Comparison of ENCODE assay signal across 12 cellular contexts in genomic region chr2:239368321-239368720, GRCh38.
"Had no signal": no experiment of that assay in that cellular context is flagged by ENCODE, and none has a peak within 500 bp of the region (broad histone marks: within the 10 kb centered on the region; RNA-seq: fewer than 3 reads in every experiment).

No MANE protein-coding gene starts in this region.

- H3K36me3 ChIP-seq: thyroid gland, WERI-Rb-1 had no signal

- H3K4me3 Mint-ChIP-seq: activated T-helper 1 cell treated with anti-CD3 and anti-CD28 coated beads, Interleukin-12 subunit alpha, Interleukin-12 subunit beta, Interleukin-2, Interleukin-4 antibody, amounts not matched to agents 30 ng/mL and 10 ng/mL and 1 ng/mL, durations not matched to agents 14 hours and 24 hours and 36 hours; effector memory CD8-positive, alpha-beta T cell; nephron had no signal

- H2AFZ ChIP-seq: parathyroid adenoma had no signal

- ATAC-seq: body of pancreas; effector memory CD8-positive, alpha-beta T cell; left ventricle myocardium superior; mucosa of descending colon; stimulated activated naive B cell treated with anti-CD40 and anti-IgM and Interleukin-4, amounts not matched to agents 10 μg/mL and 1 μg/mL and 100 μg/mL, for 72 hours had no signal

- DNase-seq: activated naive CD4-positive, alpha-beta T cell treated with Interleukin-2 at 50 U/mL for 16 hours; effector memory CD8-positive, alpha-beta T cell; left ventricle myocardium superior; stimulated activated naive B cell treated with anti-CD40 and anti-IgM and Interleukin-4, amounts not matched to agents 10 μg/mL and 1 μg/mL and 100 μg/mL, for 72 hours; T-helper 2 cell; thyroid gland; WERI-Rb-1 had no signal

- H3K27me3 Mint-ChIP-seq: effector memory CD8-positive, alpha-beta T cell; stimulated activated naive B cell treated with anti-CD40 and anti-IgM and Interleukin-4, amounts not matched to agents 10 μg/mL and 1 μg/mL and 100 μg/mL, for 72 hours had no signal

- H3K4me3 ChIP-seq: body of pancreas, mucosa of descending colon, thyroid gland had no signal

- H3K27ac ChIP-seq: body of pancreas, parathyroid adenoma, WERI-Rb-1 had no signal

- H3K9ac ChIP-seq: parathyroid adenoma had no signal

- H3K9me3 Mint-ChIP-seq: activated T-helper 1 cell treated with anti-CD3 and anti-CD28 coated beads, Interleukin-12 subunit alpha, Interleukin-12 subunit beta, Interleukin-2, Interleukin-4 antibody, amounts not matched to agents 30 ng/mL and 10 ng/mL and 1 ng/mL, durations not matched to agents 14 hours and 24 hours and 36 hours; effector memory CD8-positive, alpha-beta T cell; nephron; stimulated activated naive B cell treated with anti-CD40 and anti-IgM and Interleukin-4, amounts not matched to agents 10 μg/mL and 1 μg/mL and 100 μg/mL, for 72 hours had no signal

- H3K27ac Mint-ChIP-seq: activated T-helper 1 cell treated with anti-CD3 and anti-CD28 coated beads, Interleukin-12 subunit alpha, Interleukin-12 subunit beta, Interleukin-2, Interleukin-4 antibody, amounts not matched to agents 30 ng/mL and 10 ng/mL and 1 ng/mL, durations not matched to agents 14 hours and 24 hours and 36 hours; effector memory CD8-positive, alpha-beta T cell; nephron had no signal

- H3K4me1 ChIP-seq: body of pancreas, parathyroid adenoma had no signal

- H3K9me3 ChIP-seq: body of pancreas, mucosa of descending colon, thyroid gland had no signal

- H3K27me3 ChIP-seq: body of pancreas, thyroid gland had no signal
